ENCODE assay signal across 2 cellular contexts in genomic region chr19:10762656-10763055, GRCh38.
TF ChIP-seq lines count a peak whose summit lies in the region.

No MANE protein-coding gene starts in this region.

TF ChIP-seq in HEK293, 187 proteins besides CTCF, POLR2A, EP300 and RAD21 (continued from another document):
- no peak for TF ChIP-seq AEBP2 (tag by site-specific recombination; IDR thresholded peaks at IDR 0.05; ENCODE audit: borderline replicate concordance)
- no peak for TF ChIP-seq ZNF791 (tag by site-specific recombination; IDR thresholded peaks at IDR 0.05)
- TF ChIP-seq, protein P1, sequence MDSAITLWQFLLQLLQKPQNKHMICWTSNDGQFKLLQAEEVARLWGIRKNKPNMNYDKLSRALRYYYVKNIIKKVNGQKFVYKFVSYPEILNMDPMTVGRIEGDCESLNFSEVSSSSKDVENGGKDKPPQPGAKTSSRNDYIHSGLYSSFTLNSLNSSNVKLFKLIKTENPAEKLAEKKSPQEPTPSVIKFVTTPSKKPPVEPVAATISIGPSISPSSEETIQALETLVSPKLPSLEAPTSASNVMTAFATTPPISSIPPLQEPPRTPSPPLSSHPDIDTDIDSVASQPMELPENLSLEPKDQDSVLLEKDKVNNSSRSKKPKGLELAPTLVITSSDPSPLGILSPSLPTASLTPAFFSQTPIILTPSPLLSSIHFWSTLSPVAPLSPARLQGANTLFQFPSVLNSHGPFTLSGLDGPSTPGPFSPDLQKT (IDR thresholded peaks at IDR 0.05; ENCODE audit: borderline replicate concordance, low read depth, low read length), result no peak
- TF ChIP-seq KLF8 (tag by site-specific recombination; IDR thresholded peaks at IDR 0.05), result peak; percentile 44; the same call in 1 of the 2 replicates
- TF ChIP-seq KLF1 (tag by site-specific recombination; IDR thresholded peaks at IDR 0.05), result peak; percentile 98
- TF ChIP-seq EGR2 (tag by site-specific recombination; IDR thresholded peaks at IDR 0.05; ENCODE audit: low read depth), result peak; percentile 15; the same call in 1 of the 2 replicates
- TF ChIP-seq ZNF335 (tag by site-specific recombination; conservative IDR thresholded peaks at IDR 0.05), result no peak
- TF ChIP-seq ZNF488 (tag by site-specific recombination; IDR thresholded peaks at IDR 0.05), result no peak
- 0 out of 2 replicates have a peak, but pooled peaks have one; percentile 30 for TF ChIP-seq PATZ1 (tag by site-specific recombination; IDR thresholded peaks at IDR 0.05)
TF ChIP-seq in HEK293: peak in this region for 5.

TF ChIP-seq in WTC11, 78 proteins besides CTCF, POLR2A, EP300 and RAD21 (continued from another document):
- TF ChIP-seq, protein P2, sequence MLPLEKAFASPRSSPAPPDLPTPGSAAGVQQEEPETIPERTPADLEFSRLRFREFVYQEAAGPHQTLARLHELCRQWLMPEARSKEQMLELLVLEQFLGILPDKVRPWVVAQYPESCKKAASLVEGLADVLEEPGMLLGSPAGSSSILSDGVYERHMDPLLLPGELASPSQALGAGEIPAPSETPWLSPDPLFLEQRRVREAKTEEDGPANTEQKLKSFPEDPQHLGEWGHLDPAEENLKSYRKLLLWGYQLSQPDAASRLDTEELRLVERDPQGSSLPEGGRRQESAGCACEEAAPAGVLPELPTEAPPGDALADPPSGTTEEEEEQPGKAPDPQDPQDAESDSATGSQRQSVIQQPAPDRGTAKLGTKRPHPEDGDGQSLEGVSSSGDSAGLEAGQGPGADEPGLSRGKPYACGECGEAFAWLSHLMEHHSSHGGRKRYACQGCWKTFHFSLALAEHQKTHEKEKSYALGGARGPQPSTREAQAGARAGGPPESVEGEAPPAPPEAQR (CRISPR knock-in tag; IDR thresholded peaks at IDR 0.05), result no peak
- TF ChIP-seq NR3C1 (CRISPR knock-in tag; conservative IDR thresholded peaks at IDR 0.05; ENCODE audit: low read depth) (no peak), RELA (CRISPR knock-in tag; IDR thresholded peaks at IDR 0.05; ENCODE audit: borderline replicate concordance) (no peak), ZNF671 (CRISPR knock-in tag; IDR thresholded peaks at IDR 0.05) (no peak), ZNF121 (CRISPR knock-in tag; IDR thresholded peaks at IDR 0.05) (no peak)
- TF ChIP-seq, protein P3, sequence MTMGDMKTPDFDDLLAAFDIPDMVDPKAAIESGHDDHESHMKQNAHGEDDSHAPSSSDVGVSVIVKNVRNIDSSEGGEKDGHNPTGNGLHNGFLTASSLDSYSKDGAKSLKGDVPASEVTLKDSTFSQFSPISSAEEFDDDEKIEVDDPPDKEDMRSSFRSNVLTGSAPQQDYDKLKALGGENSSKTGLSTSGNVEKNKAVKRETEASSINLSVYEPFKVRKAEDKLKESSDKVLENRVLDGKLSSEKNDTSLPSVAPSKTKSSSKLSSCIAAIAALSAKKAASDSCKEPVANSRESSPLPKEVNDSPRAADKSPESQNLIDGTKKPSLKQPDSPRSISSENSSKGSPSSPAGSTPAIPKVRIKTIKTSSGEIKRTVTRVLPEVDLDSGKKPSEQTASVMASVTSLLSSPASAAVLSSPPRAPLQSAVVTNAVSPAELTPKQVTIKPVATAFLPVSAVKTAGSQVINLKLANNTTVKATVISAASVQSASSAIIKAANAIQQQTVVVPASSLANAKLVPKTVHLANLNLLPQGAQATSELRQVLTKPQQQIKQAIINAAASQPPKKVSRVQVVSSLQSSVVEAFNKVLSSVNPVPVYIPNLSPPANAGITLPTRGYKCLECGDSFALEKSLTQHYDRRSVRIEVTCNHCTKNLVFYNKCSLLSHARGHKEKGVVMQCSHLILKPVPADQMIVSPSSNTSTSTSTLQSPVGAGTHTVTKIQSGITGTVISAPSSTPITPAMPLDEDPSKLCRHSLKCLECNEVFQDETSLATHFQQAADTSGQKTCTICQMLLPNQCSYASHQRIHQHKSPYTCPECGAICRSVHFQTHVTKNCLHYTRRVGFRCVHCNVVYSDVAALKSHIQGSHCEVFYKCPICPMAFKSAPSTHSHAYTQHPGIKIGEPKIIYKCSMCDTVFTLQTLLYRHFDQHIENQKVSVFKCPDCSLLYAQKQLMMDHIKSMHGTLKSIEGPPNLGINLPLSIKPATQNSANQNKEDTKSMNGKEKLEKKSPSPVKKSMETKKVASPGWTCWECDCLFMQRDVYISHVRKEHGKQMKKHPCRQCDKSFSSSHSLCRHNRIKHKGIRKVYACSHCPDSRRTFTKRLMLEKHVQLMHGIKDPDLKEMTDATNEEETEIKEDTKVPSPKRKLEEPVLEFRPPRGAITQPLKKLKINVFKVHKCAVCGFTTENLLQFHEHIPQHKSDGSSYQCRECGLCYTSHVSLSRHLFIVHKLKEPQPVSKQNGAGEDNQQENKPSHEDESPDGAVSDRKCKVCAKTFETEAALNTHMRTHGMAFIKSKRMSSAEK (CRISPR knock-in tag; IDR thresholded peaks at IDR 0.05; ENCODE audit: borderline replicate concordance), result no peak
- TF ChIP-seq, protein P4, sequence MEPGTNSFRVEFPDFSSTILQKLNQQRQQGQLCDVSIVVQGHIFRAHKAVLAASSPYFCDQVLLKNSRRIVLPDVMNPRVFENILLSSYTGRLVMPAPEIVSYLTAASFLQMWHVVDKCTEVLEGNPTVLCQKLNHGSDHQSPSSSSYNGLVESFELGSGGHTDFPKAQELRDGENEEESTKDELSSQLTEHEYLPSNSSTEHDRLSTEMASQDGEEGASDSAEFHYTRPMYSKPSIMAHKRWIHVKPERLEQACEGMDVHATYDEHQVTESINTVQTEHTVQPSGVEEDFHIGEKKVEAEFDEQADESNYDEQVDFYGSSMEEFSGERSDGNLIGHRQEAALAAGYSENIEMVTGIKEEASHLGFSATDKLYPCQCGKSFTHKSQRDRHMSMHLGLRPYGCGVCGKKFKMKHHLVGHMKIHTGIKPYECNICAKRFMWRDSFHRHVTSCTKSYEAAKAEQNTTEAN (CRISPR knock-in tag; IDR thresholded peaks at IDR 0.05), result no peak
TF ChIP-seq in WTC11: peak in this region for 0.
